8 cellular contexts compared by ENCODE assay signal in genomic region chr17:39195568-39196160, GRCh38. TPM values are rescaled to one million over a fixed set of nuclear protein-coding genes. Genes with fewer than 3 reads are reported as not detected.
DNase-seq lines count a peak whose midpoint lies in the region; ATAC-seq and TF ChIP-seq lines count a peak whose summit lies in the region.

No MANE protein-coding gene starts in this region.

- intact Hi-C loops in A673 (cut with micrococcal nuclease; ENCODE audit: unreplicated experiment): loop anchor here (5.0 kb wide), 1 partner anchor 42 kb away; no protein-coding TSS in a partner anchor

- H3K23ac ChIP-seq in trophoblast cell (ENCODE audit: low read length): no peak overlapping the region

- H4K91ac ChIP-seq in trophoblast cell (ENCODE audit: low read depth, low read length): no peak overlapping the region

- H3K4me2 ChIP-seq in GM23338: peak overlapping the region; percentile 89
- H3K4me2 ChIP-seq in trophoblast cell (ENCODE audit: low read length): no peak overlapping the region

- no peak overlapping the region for H4K8ac ChIP-seq in trophoblast cell (ENCODE audit: low read depth, low read length)

- H2BK12ac ChIP-seq in trophoblast cell (ENCODE audit: low read length): no peak overlapping the region

- no peak overlapping the region for H4K12ac ChIP-seq in trophoblast cell (ENCODE audit: low read depth, low read length)

- H4K20me1 ChIP-seq in GM23338 (replicated peaks; ENCODE audit: insufficient read depth): peaks cover 9% of the 10 kb centered on the region

- no peak overlapping the region for H3K14ac ChIP-seq in trophoblast cell (ENCODE audit: low read length)

- H3K4ac ChIP-seq in trophoblast cell (ENCODE audit: low read depth, low read length): no peak overlapping the region

- H3K9me3 ChIP-seq in A673 (ENCODE audit: low read depth, low read length, poor library complexity, severe bottlenecking) (no peaks in the 10 kb centered on the region), trophoblast cell (ENCODE audit: insufficient read depth, low read depth, low read length) (peaks cover 1% of the 10 kb centered on the region)

- no peak overlapping the region for H3K18ac ChIP-seq in trophoblast cell (ENCODE audit: low read length)

- H2AK5ac ChIP-seq in trophoblast cell (ENCODE audit: low read length): no peak overlapping the region

- no TSS peak for BruUV-seq in A673 (replicated peaks; lab: Mats Ljungman, UMichigan)

- H3K4me3 Mint-ChIP-seq in GM23338 (peak overlapping the region; percentile 88), brain (peak overlapping the region; percentile 83 to 92 (median 88))

- CTCF ChIA-PET in A673 (lab: Charles Lee): interaction anchor here (0.5 to 1.3 kb wide), 3 partner anchors 27 to 157 kb away, joined by 3 to 12 read pairs (median 6); no protein-coding TSS in a partner anchor

- no peak overlapping the region for H2BK5ac ChIP-seq in trophoblast cell (ENCODE audit: low read depth, low read length, poor library complexity)

- peaks cover 3% of the 10 kb centered on the region for H3K36me3 ChIP-seq in A673 (ENCODE audit: insufficient read depth, low read length, poor library complexity, severe bottlenecking)
- peaks cover 5% of the 10 kb centered on the region for H3K36me3 ChIP-seq in GM23338 (ENCODE audit: insufficient read depth)
- H3K36me3 ChIP-seq in trophoblast cell (ENCODE audit: control insufficient read depth in 1 of 2, insufficient read depth in 2 of 2, low read length in 2 of 2): peaks cover 3 to 6% of the 10 kb centered on the region in 2 experiments

- H3K27ac Mint-ChIP-seq in GM23338 (no peak overlapping the region), brain (peak overlapping the region; percentile 66 to 98 (median 95))

- ATAC-seq in GM23338: no peak
- no peak for ATAC-seq in GM21619 (IDR thresholded peaks at IDR 0.05; ENCODE audit: unreplicated experiment)

- DNase-seq in A673 (ENCODE audit: low spot score) (no peak), GM23338 (ENCODE audit: low spot score) (no peak), midbrain (lab: John Stamatoyannopoulos, UW) (peak; percentile 31), NCI-H146 treated with DMSO at 0.1 percent for 48 hours (lab: John Stamatoyannopoulos, UW; ENCODE audit: unreplicated experiment) (no peak), trophoblast cell (no peak)
- no peak for DNase-seq in NK-92 treated with Interleukin-12 subunit alpha and Interleukin-12 subunit beta, amount 100 ng/mL, for 24 hours (lab: John Stamatoyannopoulos, UW)

- H3K36me3 Mint-ChIP-seq in GM23338 (ENCODE audit: low read depth) (peaks cover 37% of the 10 kb centered on the region), brain (peaks cover 27% of the 10 kb centered on the region)

- no peak for TF ChIP-seq CTCF in A673 (conservative IDR thresholded peaks at IDR 0.05; ENCODE audit: low read depth, low read length)
- TF ChIP-seq CTCF in GM23338 (conservative IDR thresholded peaks at IDR 0.05; ENCODE audit: low read depth in 2 of 2): no peak
- no peak for TF ChIP-seq CTCF in brain (conservative IDR thresholded peaks at IDR 0.05)

- H3K27me3 ChIP-seq in A673 (replicated peaks; ENCODE audit: insufficient read depth, low read depth, low read length, poor library complexity): no peaks in the 10 kb centered on the region
- no peaks in the 10 kb centered on the region for H3K27me3 ChIP-seq in GM23338 (ENCODE audit: insufficient read depth)
- H3K27me3 ChIP-seq in trophoblast cell (ENCODE audit: insufficient read depth, low read length): no peaks in the 10 kb centered on the region

- H3K4me1 Mint-ChIP-seq in GM23338: peaks cover 38% of the 10 kb centered on the region
- peaks cover 70% of the 10 kb centered on the region for H3K4me1 Mint-ChIP-seq in brain

- no peak overlapping the region for H3K9ac ChIP-seq in trophoblast cell (ENCODE audit: low read length)

- no peak overlapping the region for H2BK120ac ChIP-seq in trophoblast cell (ENCODE audit: insufficient read depth, low read length, poor library complexity)

- peaks cover 11% of the 10 kb centered on the region for H3F3A ChIP-seq in GM23338 (replicated peaks; ENCODE audit: low read depth)

- no peaks in the 10 kb centered on the region for H3K9me3 Mint-ChIP-seq in GM23338
- peaks cover 0 to 5% (median 0%) of the 10 kb centered on the region in 5 experiments for H3K9me3 Mint-ChIP-seq in brain

- H3K79me2 ChIP-seq in GM23338 (replicated peaks; ENCODE audit: insufficient read depth) (peaks cover 28% of the 10 kb centered on the region), trophoblast cell (ENCODE audit: control insufficient read depth, insufficient read depth, low read length, poor library complexity) (peaks cover 7% of the 10 kb centered on the region)

- peak overlapping the region; percentile 70 for H3K4me3 ChIP-seq in A673 (ENCODE audit: low read depth, low read length, poor library complexity, severe bottlenecking)
- peak overlapping the region; percentile 93 for H3K4me3 ChIP-seq in GM23338
- no peak overlapping the region for H3K4me3 ChIP-seq in trophoblast cell (ENCODE audit: low read depth, low read length)

- no peak overlapping the region for H2AFZ ChIP-seq in GM23338
- H2AFZ ChIP-seq in trophoblast cell (ENCODE audit: insufficient read depth, low read length, poor library complexity): no peak overlapping the region

- H3K4me1 ChIP-seq in A673 (ENCODE audit: insufficient read depth, low read length, poor library complexity, severe bottlenecking) (peaks cover 22% of the 10 kb centered on the region), GM23338 (ENCODE audit: insufficient read depth) (peaks cover 32% of the 10 kb centered on the region), trophoblast cell (ENCODE audit: control insufficient read depth in 1 of 2, insufficient read depth in 2 of 2, low read length in 2 of 2) (peaks cover 8 to 16% of the 10 kb centered on the region in 2 experiments)

- H3K79me1 ChIP-seq in trophoblast cell (ENCODE audit: low read length): peaks cover 7% of the 10 kb centered on the region

- H3K27ac ChIP-seq in A673 (ENCODE audit: low read depth, low read length, poor library complexity, severe bottlenecking) (no peak overlapping the region), GM23338 (ENCODE audit: low read depth) (no peak overlapping the region), trophoblast cell (ENCODE audit: low read depth, low read length) (no peak overlapping the region)

- H3K27me3 Mint-ChIP-seq in GM23338 (ENCODE audit: insufficient read depth, low read depth, poor library complexity) (peaks cover 19% of the 10 kb centered on the region), brain (peaks cover 8% of the 10 kb centered on the region)

- no CpG with 5 or more reads among the region's 8 CpGs for WGBS in trophoblast cell (ENCODE audit: extremely low coverage, insufficient coverage, insufficient read length)

- POLR2A ChIA-PET in A673 (lab: Charles Lee; ENCODE audit: low non-redundant PET): no interaction called here

- no peaks in the 10 kb centered on the region for H3K9me2 ChIP-seq in GM23338 (ENCODE audit: insufficient read depth)

TF ChIP-seq in GM23338, 12 proteins besides CTCF, POLR2A, EP300 and RAD21 (continues in another document):
- no peak for TF ChIP-seq REST (IDR thresholded peaks at IDR 0.05; ENCODE audit: unreplicated experiment)

RNA-seq across cellular contexts. Expression of gene CACNB1, which starts 1.8 kb away (rescaled TPM):
- 8.0 and 10.4 TPM in 2 replicates for total RNA-seq in A673 (2021)
- 12.5 and 13.1 TPM in 2 replicates for total RNA-seq in GM23338 (2014; rRNA removed; shearing (Covaris generic))
- polyA plus RNA-seq in GM23338 (2016; fragmentation: Nextera tagmentation; extraction: Ambion mirVana) (7.8 and 8.4 TPM in 2 replicates), brain (ENCODE audit: insufficient read depth, low read depth, low replicate concordance) (20.8 TPM)
- 0.99 and 1.1 TPM in 2 replicates for polyA plus RNA-seq in trophoblast cell (2013)

RNA-seq across cellular contexts. Expression of gene RPL19, which starts 4.4 kb away (rescaled TPM):
- 950 and 1,115 TPM in 2 replicates for total RNA-seq in A673 (2021)
- 1,594 and 1,843 TPM in 2 replicates for total RNA-seq in GM23338 (2014; rRNA removed; shearing (Covaris generic))
- 2,627 and 2,838 TPM in 2 replicates for polyA plus RNA-seq in GM23338 (2016; fragmentation: Nextera tagmentation; extraction: Ambion mirVana)
- 2,935 TPM for polyA plus RNA-seq in brain (ENCODE audit: insufficient read depth, low read depth, low replicate concordance)
- 1,663 and 1,757 TPM in 2 replicates for polyA plus RNA-seq in trophoblast cell (2013)

RNA-seq across cellular contexts. Expression of gene ARL5C, which starts 29.7 kb away (rescaled TPM):
- total RNA-seq in A673 (2021): not detected in 2 replicates
- total RNA-seq in GM23338 (2014; rRNA removed; shearing (Covaris generic)): not detected in 2 replicates
- not detected in 2 replicates for polyA plus RNA-seq in GM23338 (2016; fragmentation: Nextera tagmentation; extraction: Ambion mirVana)
- not detected for polyA plus RNA-seq in brain (ENCODE audit: insufficient read depth, low read depth, low replicate concordance)
- polyA plus RNA-seq in trophoblast cell (2013): not detected in 2 replicates

RNA-seq across cellular contexts. Expression of gene STAC2, which starts 30.1 kb away (rescaled TPM):
- 1.3 and 2.8 TPM in 2 replicates for total RNA-seq in A673 (2021)
- total RNA-seq in GM23338 (2014; rRNA removed; shearing (Covaris generic)): 1.7 and 3.1 TPM in 2 replicates
- polyA plus RNA-seq in GM23338 (2016; fragmentation: Nextera tagmentation; extraction: Ambion mirVana) (1.9 and 2.0 TPM in 2 replicates), brain (ENCODE audit: insufficient read depth, low read depth, low replicate concordance) (19.5 TPM)
- polyA plus RNA-seq in trophoblast cell (2013): not detected in 2 replicates

RNA-seq across cellular contexts. Expression of gene PLXDC1, which starts 44.2 kb away (rescaled TPM):
- total RNA-seq in A673 (2021): 0.28 and 0.75 TPM in 2 replicates
- total RNA-seq in GM23338 (2014; rRNA removed; shearing (Covaris generic)): 0.28 and 0.39 TPM in 2 replicates
- 0.75 and 0.91 TPM in 2 replicates for polyA plus RNA-seq in GM23338 (2016; fragmentation: Nextera tagmentation; extraction: Ambion mirVana)
- 15.8 TPM for polyA plus RNA-seq in brain (ENCODE audit: insufficient read depth, low read depth, low replicate concordance)
- polyA plus RNA-seq in trophoblast cell (2013): 0.40 and 0.55 TPM in 2 replicates
